In the genomic region with DNA sequence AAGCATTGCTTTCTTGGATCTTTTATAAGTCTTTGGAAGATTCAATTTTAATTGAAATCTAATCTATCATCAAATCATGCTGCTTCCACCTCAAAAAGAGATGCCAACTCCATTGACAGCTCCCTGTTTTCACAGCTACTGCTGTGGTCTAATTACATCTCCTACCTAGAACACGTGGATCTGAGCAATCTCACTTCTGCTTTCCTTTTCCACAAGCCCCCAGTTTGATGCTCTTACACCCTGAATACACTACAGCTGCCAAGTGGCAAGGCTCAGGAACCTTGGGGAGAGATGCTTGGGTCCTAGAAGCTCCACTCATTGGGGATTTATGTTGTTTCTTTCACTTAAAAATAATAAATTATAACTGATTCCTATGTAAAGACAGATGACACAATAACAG, we compare ENCODE assay signal across 10 cellular contexts.
DNase-seq lines count a peak whose midpoint lies in the region; ATAC-seq and TF ChIP-seq lines count a peak whose summit lies in the region.
"Had no signal": no experiment of that assay in that cellular context is flagged by ENCODE, and none has a peak within 500 bp of the region (broad histone marks: within the 10 kb centered on the region; RNA-seq: fewer than 3 reads in every experiment).

No MANE protein-coding gene starts in this region.

- H3K4me1 Mint-ChIP-seq in naive B cell = peaks cover 8 to 18% (median 14%) of the 10 kb centered on the region in 3 donors

- no peaks in the 10 kb centered on the region for H3K36me3 Mint-ChIP-seq in naive B cell

- H3K4me3 ChIP-seq in BE2C (ENCODE audit: low read depth, low read length) = no peak overlapping the region

- H3K27ac Mint-ChIP-seq in naive B cell = peak overlapping the region in 1 of 6 donors; percentile 79

- H3K27me3 Mint-ChIP-seq in naive B cell = no peaks in the 10 kb centered on the region

- no peaks in the 10 kb centered on the region for H3K4me1 ChIP-seq in BE2C

- H3K36me3 ChIP-seq in BE2C = no peaks in the 10 kb centered on the region

- H3K9me3 Mint-ChIP-seq in naive B cell = no peaks in the 10 kb centered on the region

- peak; percentile 18 for DNase-seq in naive B cell
- DNase-seq in medulla oblongata (ENCODE audit: extremely low spot score) = no peak
- no peak for DNase-seq in OCI-M2 (lab: John Stamatoyannopoulos, UW; ENCODE audit: unreplicated experiment)
- no peak for DNase-seq in NCI-H1048 (lab: John Stamatoyannopoulos, UW)
- DNase-seq in BE2C = no peak
- DNase-seq: DMS79, NCI-H524 had no signal

- ATAC-seq in GM18909 (IDR thresholded peaks at IDR 0.05; ENCODE audit: poor library complexity, unreplicated experiment) (peak; percentile 86), GM21723 (IDR thresholded peaks at IDR 0.05; ENCODE audit: unreplicated experiment) (peak; percentile 84), HG03342 (IDR thresholded peaks at IDR 0.05; ENCODE audit: unreplicated experiment) (peak; percentile 89), naive B cell (ENCODE audit: low read depth in 2 of 2) (peak; percentile 96 to 99)

- H3K9me3 ChIP-seq in BE2C = no peaks in the 10 kb centered on the region

- no peak for TF ChIP-seq CTCF in BE2C (IDR thresholded peaks at IDR 0.05; ENCODE audit: low read depth, low read length)

- peak overlapping the region in 1 of 8 donors; percentile 37 for H3K4me3 Mint-ChIP-seq in naive B cell

- H3K27me3 ChIP-seq in BE2C = no peaks in the 10 kb centered on the region
